ENCODE assay signal across 8 cellular contexts in the genomic region with DNA sequence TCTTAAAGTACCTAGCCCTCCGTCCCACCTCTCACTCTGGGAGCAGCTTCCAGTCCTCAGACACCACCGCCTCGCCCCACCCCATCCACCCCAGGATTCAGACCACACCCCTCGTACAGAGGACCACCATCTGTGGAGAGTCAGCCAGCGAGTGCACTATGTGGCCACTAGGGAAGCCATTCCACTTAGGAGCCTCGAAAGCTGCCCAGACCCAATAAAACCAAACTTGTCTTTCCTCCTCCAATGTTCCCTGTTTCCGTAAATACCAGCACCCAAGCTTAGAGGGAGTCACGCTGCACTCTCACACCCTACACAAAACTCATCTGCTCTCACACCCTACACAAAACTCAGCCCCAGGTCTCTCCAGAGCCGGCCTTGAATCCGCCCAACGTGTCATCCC. TPM values are rescaled to one million over a fixed set of nuclear protein-coding genes. Genes with fewer than 3 reads are reported as not detected.
A peak's percentile ranks its signal among the peaks of the same experiment; 100 is the strongest.
DNase-seq lines count a peak whose midpoint lies in the region; ATAC-seq and TF ChIP-seq lines count a peak whose summit lies in the region.

No MANE protein-coding gene starts in this region.

- H3K9me3 ChIP-seq in HUES6 (ENCODE audit: control insufficient read depth, insufficient read depth, low read depth, low read length) (no peaks in the 10 kb centered on the region), thyroid gland (no peaks in the 10 kb centered on the region)

- POLR2A ChIA-PET in activated naive CD8-positive, alpha-beta T cell treated with anti-CD3 and anti-CD28 coated beads, Interleukin-2, amount 10 ng/mL, durations not matched to agents 7 days and 5 days (lab: Charles Lee) = interaction anchor here (1.3 to 3.7 kb wide), 2 partner anchors 16 to 186 kb away, joined by 7 to 21 read pairs; a partner anchor contains a TSS

- ATAC-seq in activated naive CD8-positive, alpha-beta T cell treated with anti-CD3 and anti-CD28 coated beads, Interleukin-2, amount 10 ng/mL, durations not matched to agents 7 days and 5 days (ENCODE audit: low read depth) = no peak
- no peak for ATAC-seq in left lobe of liver

- peaks cover 64% of the 10 kb centered on the region for H3K4me1 Mint-ChIP-seq in activated naive CD8-positive, alpha-beta T cell treated with anti-CD3 and anti-CD28 coated beads, Interleukin-2, amount 10 ng/mL, durations not matched to agents 7 days and 5 days

- TF ChIP-seq POLR2A in thyroid gland (IDR thresholded peaks at IDR 0.05) = no peak

- 92 to 93% methylated on average over 11 of the region's 11 CpGs for WGBS in thyroid gland, 2 donors

- H3K4me3 ChIP-seq in HUES6 (ENCODE audit: low read depth, low read length) = 0 out of 2 replicates have a peak overlapping the region, but pooled peaks have one; percentile 1
- H3K4me3 ChIP-seq in kidney epithelial cell (ENCODE audit: low read depth, low read length) = no peak overlapping the region
- H3K4me3 ChIP-seq in thyroid gland (replicated peaks in 1 of 3) = no peak overlapping the region

- intact Hi-C loops in thyroid gland (cut with DNase I) = no loop called here

- H3K27me3 Mint-ChIP-seq in activated naive CD8-positive, alpha-beta T cell treated with anti-CD3 and anti-CD28 coated beads, Interleukin-2, amount 10 ng/mL, durations not matched to agents 7 days and 5 days = no peaks in the 10 kb centered on the region

- H3K4me1 ChIP-seq in HUES6 (ENCODE audit: control insufficient read depth, insufficient read depth, low read length) = peaks cover 36% of the 10 kb centered on the region
- H3K4me1 ChIP-seq in thyroid gland = peaks cover 5 to 7% of the 10 kb centered on the region in 2 donors

- H3K27me3 ChIP-seq in HUES6 (ENCODE audit: control insufficient read depth, insufficient read depth, low read length) (peaks cover 45% of the 10 kb centered on the region), kidney epithelial cell (ENCODE audit: control insufficient read depth, insufficient read depth, low read length) (no peaks in the 10 kb centered on the region), thyroid gland (no peaks in the 10 kb centered on the region)

- no peak overlapping the region for H3K9ac ChIP-seq in HUES6 (ENCODE audit: low read length)

- peaks cover 1% of the 10 kb centered on the region for H3K9me3 Mint-ChIP-seq in activated naive CD8-positive, alpha-beta T cell treated with anti-CD3 and anti-CD28 coated beads, Interleukin-2, amount 10 ng/mL, durations not matched to agents 7 days and 5 days

- peak; percentile 28 for DNase-seq in Caki2 (ENCODE audit: low read depth)
- no peak for DNase-seq in activated naive CD8-positive, alpha-beta T cell treated with anti-CD3 and anti-CD28 coated beads, Interleukin-2, amount 10 ng/mL, durations not matched to agents 7 days and 5 days
- DNase-seq in kidney epithelial cell (ENCODE audit: low read depth) = no peak
- no peak for DNase-seq in KG1 (lab: John Stamatoyannopoulos, UW)
- no peak for DNase-seq in thyroid gland
- no peak for DNase-seq in COR-L47 (lab: John Stamatoyannopoulos, UW)
- DNase-seq in left lobe of liver (ENCODE audit: low spot score) = no peak

- H3K4me3 Mint-ChIP-seq in activated naive CD8-positive, alpha-beta T cell treated with anti-CD3 and anti-CD28 coated beads, Interleukin-2, amount 10 ng/mL, durations not matched to agents 7 days and 5 days = peak overlapping the region; percentile 94

- in situ Hi-C loops in Caki2 (cut with HindIII; ENCODE audit: low pct_unique_long_range_greater_than_20kb, low sequenced_read_pairs) = no loop called here

- TF ChIP-seq CTCF in kidney epithelial cell (IDR thresholded peaks at IDR 0.05; ENCODE audit: insufficient read depth, low read length, poor library complexity, severe bottlenecking) = peak; percentile 37
- TF ChIP-seq CTCF in thyroid gland (IDR thresholded peaks at IDR 0.05) = no peak

- H3K27ac ChIP-seq in HUES6 (ENCODE audit: low read depth, low read length) (no peak overlapping the region), thyroid gland (no peak overlapping the region)

- H3K36me3 ChIP-seq in HUES6 (ENCODE audit: control insufficient read depth, insufficient read depth, low read length) (peaks cover 13% of the 10 kb centered on the region), kidney epithelial cell (ENCODE audit: control insufficient read depth, insufficient read depth, low read length) (no peaks in the 10 kb centered on the region), thyroid gland (no peaks in the 10 kb centered on the region)

- peak overlapping the region; percentile 15 for H3K27ac Mint-ChIP-seq in activated naive CD8-positive, alpha-beta T cell treated with anti-CD3 and anti-CD28 coated beads, Interleukin-2, amount 10 ng/mL, durations not matched to agents 7 days and 5 days

- peaks cover 12% of the 10 kb centered on the region for H3K36me3 Mint-ChIP-seq in activated naive CD8-positive, alpha-beta T cell treated with anti-CD3 and anti-CD28 coated beads, Interleukin-2, amount 10 ng/mL, durations not matched to agents 7 days and 5 days

RNA-seq across cellular contexts. Expression of a gene that starts 1.9 kb away (rescaled TPM):
- total RNA-seq in Caki2 (2014; rRNA removed; shearing (Covaris generic); ENCODE audit: low replicate concordance) = 0.41 and 1.3 TPM in 2 replicates
- total RNA-seq in activated naive CD8-positive, alpha-beta T cell treated with anti-CD3 and anti-CD28 coated beads, Interleukin-2, amount 10 ng/mL, durations not matched to agents 7 days and 5 days = 1 to 10 TPM; 5.3 to 6.0 TPM
- total RNA-seq in kidney epithelial cell (3.2 and 3.8 TPM in 2 replicates), thyroid gland (1 to 10 TPM in 3 of 4 donors, under 1 TPM in 1; 0.94 to 3.1 (median 1.5) TPM), left lobe of liver (0.25 TPM)
